ENCODE assay signal across 25 cellular contexts in genomic region chr16:59330030-59330670, GRCh38.
DNase-seq lines count a peak whose midpoint lies in the region; ATAC-seq lines count a peak whose summit lies in the region.
"Had no signal": no experiment of that assay in that cellular context is flagged by ENCODE, and none has a peak within 500 bp of the region (broad histone marks: within the 10 kb centered on the region; RNA-seq: fewer than 3 reads in every experiment).

No MANE protein-coding gene starts in this region.

- DNase-seq in GM03348 (ENCODE audit: low spot score) (peak; percentile 17), astrocyte of the hippocampus (ENCODE audit: low read depth, low spot score) (peak; percentile 37), iris pigment epithelial cell (ENCODE audit: low read depth) (peak; percentile 16), superior temporal gyrus (ENCODE audit: extremely low spot score) (peak; percentile 53), AG08395 (ENCODE audit: low spot score) (no peak)
- no peak for DNase-seq in stimulated activated naive CD8-positive, alpha-beta T cell treated with anti-CD3 and anti-CD28 coated beads, Interleukin-15, Interleukin-2, amounts not matched to agents 100 U/mL and 50 U/mL, for 24 hours
- DNase-seq: activated CD4-positive, alpha-beta memory T cell treated with anti-CD3 and anti-CD28 coated beads for 36 hours; activated naive CD4-positive, alpha-beta T cell treated with Interleukin-2 at 50 U/mL for 16 hours; DMS79; GF-D8; kidney; left ventricle myocardium superior; naive B cell; NCI-H1436; NCI-H226; NCI-H526 treated with DMSO at 0.1 percent for 48 hours; nucleus accumbens; PC-3; right lobe of liver; Right ventricle myocardium superior; stimulated activated CD4-positive, alpha-beta T cell treated with anti-CD3 and anti-CD28 coated beads, Interleukin-4, amount 100 ng/mL, for 1 hour; T-helper 17 cell had no signal

- no peak for ATAC-seq in stimulated activated naive CD8-positive, alpha-beta T cell treated with anti-CD3 and anti-CD28 coated beads, Interleukin-15, Interleukin-2, amounts not matched to agents 100 U/mL and 50 U/mL, for 24 hours
- no peak for ATAC-seq in GM18498 (IDR thresholded peaks at IDR 0.05; ENCODE audit: unreplicated experiment)
- ATAC-seq: activated CD4-positive, CD25-positive, alpha-beta regulatory T cell treated with anti-CD3 and anti-CD28 coated beads, Interleukin-2, amount 50 U/mL, for 24 hours; left ventricle myocardium superior; PC-3; right lobe of liver; SK-N-SH treated with all-trans-retinoic acid at 6 μM for 48 hours; T-helper 17 cell had no signal

Comparison
In these comparisons a context has a peak if more than half of its experiments do, and no peak if none do; other contexts are left out.
1. DNase-seq: peak in GM03348 (single experiment), astrocyte of the hippocampus (single experiment), iris pigment epithelial cell (single experiment) and superior temporal gyrus (single experiment); none in stimulated activated naive CD8-positive, alpha-beta T cell treated with anti-CD3 and anti-CD28 coated beads, Interleukin-15, Interleukin-2, amounts not matched to agents 100 U/mL and 50 U/mL, for 24 hours (single experiment) and AG08395 (single experiment).